ENCODE assay signal across 8 cellular contexts in the genomic region with DNA sequence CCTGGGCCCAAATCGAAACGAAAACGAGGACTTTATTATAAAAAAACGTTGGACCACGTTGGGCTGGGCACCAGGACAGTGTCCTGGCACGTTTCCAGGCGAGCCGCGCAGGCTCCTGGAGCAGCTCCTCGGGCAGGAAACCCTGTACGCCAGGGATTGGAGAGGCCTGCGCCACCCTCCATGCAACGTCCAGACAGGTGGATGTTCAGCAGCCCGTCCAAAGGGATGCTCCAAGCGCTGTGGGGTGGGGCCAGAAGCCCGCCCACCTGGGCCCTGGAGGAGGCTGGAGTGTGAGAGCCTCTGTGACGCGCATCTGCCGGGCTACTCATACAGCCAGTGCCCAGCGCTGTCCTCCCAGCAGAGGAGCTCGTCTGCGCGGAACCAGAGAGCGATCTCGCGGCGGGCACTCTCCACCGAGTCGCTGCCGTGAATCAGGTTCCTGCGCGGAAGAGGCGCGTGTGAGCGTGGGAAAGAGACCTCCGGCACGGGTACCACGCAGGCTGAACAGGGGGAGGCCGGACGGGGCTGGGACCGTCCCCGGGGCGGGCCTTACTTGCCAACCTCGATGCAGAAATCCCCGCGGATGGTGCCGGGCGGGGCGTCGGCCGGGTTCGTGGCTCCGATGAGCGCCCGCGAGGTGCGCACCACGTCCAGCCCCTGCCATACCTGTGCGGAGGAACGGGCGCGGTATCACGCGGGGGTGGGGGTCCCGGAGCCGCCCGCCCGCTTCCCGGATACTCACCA. TPM values are rescaled to one million over a fixed set of nuclear protein-coding genes. Genes with fewer than 3 reads are reported as not detected.
A peak's percentile ranks its signal among the peaks of the same experiment; 100 is the strongest.
DNase-seq lines count a peak whose midpoint lies in the region; ATAC-seq, FAIRE-seq and TF ChIP-seq lines count a peak whose summit lies in the region.

No MANE protein-coding gene starts in this region.

- H2BK5ac ChIP-seq in H1 (ENCODE audit: low read depth, low read length): peak overlapping the region; percentile 71; the same call in 1 of the 2 replicates

- H3K36me3 Mint-ChIP-seq in activated CD4-positive, alpha-beta memory T cell treated with anti-CD3 and anti-CD28 coated beads, Interleukin-2, amount 10 ng/mL, durations not matched to agents 7 days and 5 days (ENCODE audit: low read depth): peaks cover 18% of the 10 kb centered on the region

- TF ChIP-seq CTCF in H1 (IDR thresholded peaks at IDR 0.05; ENCODE audit: control extremely low read depth in 1 of 3, insufficient read depth in 1 of 3, low read depth in 1 of 3, low read length in 3 of 3): no peak

- no peak for TF ChIP-seq EP300 in H1 (IDR thresholded peaks at IDR 0.05; ENCODE audit: borderline replicate concordance in 1 of 2, low read depth in 2 of 2, low read length in 2 of 2)

- no peak overlapping the region; the same call in none of the 2 replicates for H3K18ac ChIP-seq in H1 (ENCODE audit: extremely low read depth, low read length)

- FAIRE-seq in H1 (lab: Jason Lieb, UNC): no peak

- ATAC-seq in HG02571 (IDR thresholded peaks at IDR 0.05; ENCODE audit: unreplicated experiment): no peak

- H2BK12ac ChIP-seq in H1 (ENCODE audit: low read depth, low read length): no peak overlapping the region

- peak overlapping the region; percentile 59 for H3K56ac ChIP-seq in H1 (replicated peaks; ENCODE audit: insufficient read length, low read depth, low read length)

- H3K4ac ChIP-seq in H1 (replicated peaks; ENCODE audit: insufficient read length, low read depth, low read length): no peak overlapping the region

- peak overlapping the region; percentile 79 for H3K27ac Mint-ChIP-seq in activated CD4-positive, alpha-beta memory T cell treated with anti-CD3 and anti-CD28 coated beads, Interleukin-2, amount 10 ng/mL, durations not matched to agents 7 days and 5 days

- H3K27me3 Mint-ChIP-seq in activated CD4-positive, alpha-beta memory T cell treated with anti-CD3 and anti-CD28 coated beads, Interleukin-2, amount 10 ng/mL, durations not matched to agents 7 days and 5 days: no peaks in the 10 kb centered on the region

- peak overlapping the region; percentile 68 for H4K8ac ChIP-seq in H1 (ENCODE audit: extremely low read depth, insufficient read depth, low read length)

- H3K4me3 ChIP-seq in H1 (ENCODE audit: extremely low read depth in 1 of 4, insufficient read depth in 2 of 4, low read depth in 3 of 4, low read length in 4 of 4) (peak overlapping the region; percentile 82 to 91 (median 82)), mesodermal cell (ENCODE audit: extremely low read depth, insufficient read depth, low read length, poor library complexity, severe bottlenecking) (peak overlapping the region; percentile 88)

- H4K5ac ChIP-seq in H1 (ENCODE audit: insufficient read length, low read depth, low read length): no peak overlapping the region

- no peak overlapping the region for H2BK120ac ChIP-seq in H1 (replicated peaks; ENCODE audit: low read depth, low read length)

- CTCF ChIA-PET in activated CD4-positive, alpha-beta memory T cell treated with anti-CD3 and anti-CD28 coated beads, Interleukin-2, amount 10 ng/mL, durations not matched to agents 7 days and 5 days (lab: Charles Lee): interaction anchor here (2.6 kb wide), 1 partner anchor 12 kb away, joined by 16 read pairs; a partner anchor contains a TSS
- CTCF ChIA-PET in H1 (lab: Charles Lee; ENCODE audit: partially characterized antibody): interaction anchor here (0.7 to 2.2 kb wide), 5 partner anchors 11 to 70 kb away, joined by 3 to 8 read pairs (median 3); a partner anchor contains a TSS

- 30% methylated on average over 43 of the region's 69 CpGs; no CpG with 5 or more reads in 1 of the 2 experiments for whole genome bisulfite sequencing in H1 (ENCODE audit: extremely low coverage in 1 of 2, insufficient coverage in 1 of 2, insufficient read length in 1 of 2, insufficient replicate concordance in 2 of 2, low coverage in 1 of 2, low lambda C conversion rate in 2 of 2, missing lambda C conversion rate in 1 of 2), 2 experiments
- WGBS in mesodermal cell (ENCODE audit: insufficient coverage in 2 of 2), 2 experiments: 34 to 35% methylated on average over 66 to 68 of the region's 69 CpGs

- H3K79me2 ChIP-seq in H1 (ENCODE audit: control insufficient read depth in 1 of 2, insufficient read depth in 2 of 2, low read length in 2 of 2): peaks cover 0 to 15% of the 10 kb centered on the region in 2 experiments; a peak in 1 of 4 replicates

- peaks cover 4% of the 10 kb centered on the region for H3K79me1 ChIP-seq in H1 (ENCODE audit: low read depth, low read length)

- H3K4me2 ChIP-seq in H1 (ENCODE audit: insufficient read depth in 1 of 2, low read depth in 2 of 2, low read length in 2 of 2): peak overlapping the region; percentile 71 to 92

- no peak overlapping the region for H2BK15ac ChIP-seq in H1 (ENCODE audit: low read length)

- peaks cover 0 to 15% of the 10 kb centered on the region in 2 experiments for H4K20me1 ChIP-seq in H1 (replicated peaks in 1 of 2; ENCODE audit: control insufficient read depth in 1 of 2, insufficient read depth in 2 of 2, low read length in 2 of 2)

- H3K36me3 ChIP-seq in H1 (ENCODE audit: control insufficient read depth in 2 of 4, insufficient read depth in 4 of 4, low read length in 3 of 4) (peaks cover 3 to 36% (median 6%) of the 10 kb centered on the region in 4 experiments; a peak in 4 of 8 replicates), mesodermal cell (ENCODE audit: control insufficient read depth, insufficient read depth, low read length) (peaks cover 37% of the 10 kb centered on the region)

- H3K27ac ChIP-seq in H1 (ENCODE audit: low read depth, low read length): no peak overlapping the region
- no peak overlapping the region for H3K27ac ChIP-seq in mesodermal cell (ENCODE audit: low read depth, low read length, severe bottlenecking)

- H3K4me1 ChIP-seq in H1 (replicated peaks in 1 of 4; ENCODE audit: control insufficient read depth in 3 of 4, insufficient read depth in 4 of 4, low read length in 3 of 4) (peaks cover 0 to 12% (median 10%) of the 10 kb centered on the region in 4 experiments; a peak in 5 of 7 replicates), mesodermal cell (ENCODE audit: control insufficient read depth, insufficient read depth, low read length, poor library complexity, severe bottlenecking) (peaks cover 8% of the 10 kb centered on the region)

- H4K91ac ChIP-seq in H1 (replicated peaks; ENCODE audit: insufficient read length, low read length): peak overlapping the region; percentile 93

- H3K27me3 ChIP-seq in H1 (replicated peaks in 1 of 4; ENCODE audit: control insufficient read depth in 3 of 4, extremely low read depth in 1 of 4, insufficient read depth in 3 of 4, low read length in 3 of 4): no peaks in the 10 kb centered on the region

- peak; percentile 85 for DNase-seq in DMS153 (lab: John Stamatoyannopoulos, UW)
- DNase-seq in NCI-H187 treated with DMSO at 0.1 percent for 48 hours (lab: John Stamatoyannopoulos, UW): peak; percentile 85
- DNase-seq in activated CD4-positive, alpha-beta memory T cell treated with anti-CD3 and anti-CD28 coated beads, Interleukin-2, amount 10 ng/mL, durations not matched to agents 7 days and 5 days: peak; percentile 42
- peak in 1 of 2 experiments; percentile 76 for DNase-seq in H1 (ENCODE audit: low read depth in 1 of 2, low spot score in 2 of 2)
- peak; percentile 49 for DNase-seq in stimulated activated naive CD4-positive, alpha-beta T cell treated with Interleukin-2 at 50 U/mL for 16 hours (lab: John Stamatoyannopoulos, UW)
- DNase-seq in NK-92 (lab: John Stamatoyannopoulos, UW; ENCODE audit: unreplicated experiment): no peak

- H3K4me1 Mint-ChIP-seq in activated CD4-positive, alpha-beta memory T cell treated with anti-CD3 and anti-CD28 coated beads, Interleukin-2, amount 10 ng/mL, durations not matched to agents 7 days and 5 days: peaks cover 14% of the 10 kb centered on the region

- no peak overlapping the region; the same call in 1 of the 2 replicates for H2AK5ac ChIP-seq in H1 (ENCODE audit: low read depth, low read length)

- peak in 1 of 2 experiments; percentile 65; a peak in 1 of 3 replicates for TF ChIP-seq POLR2A in H1 (IDR thresholded peaks at IDR 0.05; ENCODE audit: control extremely low read depth in 1 of 2, low read depth in 2 of 2, low read length in 2 of 2)

- H3K9ac ChIP-seq in H1 (replicated peaks in 1 of 4; ENCODE audit: extremely low read depth in 1 of 4, low read depth in 3 of 4, low read length in 3 of 4): peak overlapping the region in 3 of 4 experiments; percentile 48 to 54 (median 53); a peak in 5 of 7 replicates

- TF ChIP-seq RAD21 in H1 (IDR thresholded peaks at IDR 0.05 in 1 of 2, conservative IDR thresholded peaks at IDR 0.05 in 1 of 2; ENCODE audit: low read depth in 2 of 2, low read length in 2 of 2): no peak

- no peak overlapping the region for H2AFZ ChIP-seq in H1 (ENCODE audit: low read length)

- POLR2A ChIA-PET in activated CD4-positive, alpha-beta memory T cell treated with anti-CD3 and anti-CD28 coated beads, Interleukin-2, amount 10 ng/mL, durations not matched to agents 7 days and 5 days (lab: Charles Lee): interaction anchor here (2.2 to 7.2 kb wide), 3 partner anchors 13 to 384 kb away, joined by 4 to 101 read pairs (median 46); a partner anchor contains a TSS
- POLR2A ChIA-PET in H1 (lab: Charles Lee; ENCODE audit: partially characterized antibody): interaction anchor here (0.6 to 13.5 kb wide), 30 partner anchors 8 to 462 kb away, joined by 3 to 246 read pairs (median 4); a partner anchor contains a TSS

- no peak overlapping the region for H3K14ac ChIP-seq in H1 (ENCODE audit: insufficient read length)

- H3K9me3 Mint-ChIP-seq in activated CD4-positive, alpha-beta memory T cell treated with anti-CD3 and anti-CD28 coated beads, Interleukin-2, amount 10 ng/mL, durations not matched to agents 7 days and 5 days: no peaks in the 10 kb centered on the region

- no peak overlapping the region for H2BK20ac ChIP-seq in H1 (ENCODE audit: low read length)

- no peak overlapping the region for H3K23ac ChIP-seq in H1 (ENCODE audit: insufficient read length)

- H3K23me2 ChIP-seq in H1 (ENCODE audit: low read depth, low read length): peaks cover 17% of the 10 kb centered on the region

- H3K9me3 ChIP-seq in H1 (ENCODE audit: insufficient read depth in 2 of 2, low read depth in 1 of 2, low read length in 1 of 2): no peaks in the 10 kb centered on the region
- no peaks in the 10 kb centered on the region for H3K9me3 ChIP-seq in mesodermal cell (ENCODE audit: control insufficient read depth, low read length)

- peak overlapping the region; percentile 98 for H3K4me3 Mint-ChIP-seq in activated CD4-positive, alpha-beta memory T cell treated with anti-CD3 and anti-CD28 coated beads, Interleukin-2, amount 10 ng/mL, durations not matched to agents 7 days and 5 days

RNA-seq across cellular contexts. Expression of a gene that starts 0.8 kb away (rescaled TPM):
- 10 to 100 TPM; 48.0 to 52.0 TPM for total RNA-seq in activated CD4-positive, alpha-beta memory T cell treated with anti-CD3 and anti-CD28 coated beads, Interleukin-2, amount 10 ng/mL, durations not matched to agents 7 days and 5 days
- 70.9 and 72.5 TPM in 2 replicates for total RNA-seq in H1 (2021; fragmentation: NEBNext Ultra II Directional; extraction: Animal tissue kit (Norgen Biotek cat#: 25700))
- 163 and 214 TPM in 2 replicates for polyA plus RNA-seq in H1 (2011; rRNA removed)
- polyA plus RNA-seq in H1 (2011; cell fraction: cytosol; rRNA removed): 121 TPM
- polyA plus RNA-seq in H1 (2011; cell fraction: nucleus; rRNA removed): 208 TPM
- 38.1 to 86.9 TPM (median 80.9 TPM) in 4 replicates for polyA plus RNA-seq in H1 (2012, experiment 1 of 2)
- 93.0 TPM for polyA plus RNA-seq in H1 (2012, experiment 2 of 2)
- polyA plus RNA-seq in H1 (2013, experiment 1 of 2): 73.8 TPM
- polyA plus RNA-seq in H1 (2013, experiment 2 of 2): 79.6 TPM
- polyA minus RNA-seq in H1 (2011; rRNA and poly(A)+ RNA removed): 4.7 and 7.5 TPM in 2 replicates
- 31.9 TPM for polyA minus RNA-seq in H1 (2011; cell fraction: cytosol; rRNA and poly(A)+ RNA removed)
- polyA minus RNA-seq in H1 (2011; cell fraction: nucleus; rRNA and poly(A)+ RNA removed): 46.7 TPM
- polyA plus RNA-seq in mesodermal cell (2013, experiment 1 of 2): 28.4 TPM
- polyA plus RNA-seq in mesodermal cell (2013, experiment 2 of 2): 25.1 TPM

RNA-seq across cellular contexts. Expression of a gene that starts 2.1 kb away (rescaled TPM):
- 10 to 100 TPM; 23.5 to 24.7 TPM for total RNA-seq in activated CD4-positive, alpha-beta memory T cell treated with anti-CD3 and anti-CD28 coated beads, Interleukin-2, amount 10 ng/mL, durations not matched to agents 7 days and 5 days
- 19.3 and 19.7 TPM in 2 replicates for total RNA-seq in H1 (2021; fragmentation: NEBNext Ultra II Directional; extraction: Animal tissue kit (Norgen Biotek cat#: 25700))
- 13.1 and 17.0 TPM in 2 replicates for polyA plus RNA-seq in H1 (2011; rRNA removed)
- polyA plus RNA-seq in H1 (2011; cell fraction: cytosol; rRNA removed): 17.4 TPM
- 144 TPM for polyA plus RNA-seq in H1 (2011; cell fraction: nucleus; rRNA removed)
- 15.4 to 20.9 TPM (median 18.8 TPM) in 4 replicates for polyA plus RNA-seq in H1 (2012, experiment 1 of 2)
- 10.1 TPM for polyA plus RNA-seq in H1 (2012, experiment 2 of 2)
- 6.1 TPM for polyA plus RNA-seq in H1 (2013, experiment 1 of 2)
- polyA plus RNA-seq in H1 (2013, experiment 2 of 2): 4.8 TPM
- polyA minus RNA-seq in H1 (2011; rRNA and poly(A)+ RNA removed): 4.4 and 4.6 TPM in 2 replicates
- 8.2 TPM for polyA minus RNA-seq in H1 (2011; cell fraction: cytosol; rRNA and poly(A)+ RNA removed)
- 33.1 TPM for polyA minus RNA-seq in H1 (2011; cell fraction: nucleus; rRNA and poly(A)+ RNA removed)
- 3.6 TPM for polyA plus RNA-seq in mesodermal cell (2013, experiment 1 of 2)
- polyA plus RNA-seq in mesodermal cell (2013, experiment 2 of 2): 2.8 TPM

RNA-seq across cellular contexts. Expression of a gene that starts 2.4 kb away (rescaled TPM):
- total RNA-seq in activated CD4-positive, alpha-beta memory T cell treated with anti-CD3 and anti-CD28 coated beads, Interleukin-2, amount 10 ng/mL, durations not matched to agents 7 days and 5 days: 10 to 100 TPM; 94.9 to 98.3 TPM
- 252 and 267 TPM in 2 replicates for total RNA-seq in H1 (2021; fragmentation: NEBNext Ultra II Directional; extraction: Animal tissue kit (Norgen Biotek cat#: 25700))
- 168 and 250 TPM in 2 replicates for polyA plus RNA-seq in H1 (2011; rRNA removed)
- 256 TPM for polyA plus RNA-seq in H1 (2011; cell fraction: cytosol; rRNA removed)
- polyA plus RNA-seq in H1 (2011; cell fraction: nucleus; rRNA removed): 198 TPM
- polyA plus RNA-seq in H1 (2012, experiment 1 of 2): 193 to 245 TPM (median 224 TPM) in 4 replicates
- 253 TPM for polyA plus RNA-seq in H1 (2012, experiment 2 of 2)
- 216 TPM for polyA plus RNA-seq in H1 (2013, experiment 1 of 2)
- 235 TPM for polyA plus RNA-seq in H1 (2013, experiment 2 of 2)
- 35.3 and 37.0 TPM in 2 replicates for polyA minus RNA-seq in H1 (2011; rRNA and poly(A)+ RNA removed)
- polyA minus RNA-seq in H1 (2011; cell fraction: cytosol; rRNA and poly(A)+ RNA removed): 103 TPM
- 46.1 TPM for polyA minus RNA-seq in H1 (2011; cell fraction: nucleus; rRNA and poly(A)+ RNA removed)
- polyA plus RNA-seq in mesodermal cell (2013, experiment 1 of 2): 82.9 TPM
- polyA plus RNA-seq in mesodermal cell (2013, experiment 2 of 2): 68.0 TPM

RNA-seq across cellular contexts. Expression of a gene that starts 11.9 kb away (rescaled TPM):
- total RNA-seq in activated CD4-positive, alpha-beta memory T cell treated with anti-CD3 and anti-CD28 coated beads, Interleukin-2, amount 10 ng/mL, durations not matched to agents 7 days and 5 days: 10 to 100 TPM; 46.4 to 47.7 TPM
- 22.5 and 25.3 TPM in 2 replicates for total RNA-seq in H1 (2021; fragmentation: NEBNext Ultra II Directional; extraction: Animal tissue kit (Norgen Biotek cat#: 25700))
- polyA plus RNA-seq in H1 (2011; rRNA removed): 37.8 and 60.1 TPM in 2 replicates
- polyA plus RNA-seq in H1 (2011; cell fraction: cytosol; rRNA removed): 45.6 TPM
- 113 TPM for polyA plus RNA-seq in H1 (2011; cell fraction: nucleus; rRNA removed)
- polyA plus RNA-seq in H1 (2012, experiment 1 of 2): 24.3 to 39.4 TPM (median 30.0 TPM) in 4 replicates
- 20.6 TPM for polyA plus RNA-seq in H1 (2012, experiment 2 of 2)
- polyA plus RNA-seq in H1 (2013, experiment 1 of 2): 19.3 TPM
- polyA plus RNA-seq in H1 (2013, experiment 2 of 2): 16.6 TPM
- polyA minus RNA-seq in H1 (2011; rRNA and poly(A)+ RNA removed): 9.8 and 10.4 TPM in 2 replicates
- polyA minus RNA-seq in H1 (2011; cell fraction: cytosol; rRNA and poly(A)+ RNA removed): 12.6 TPM
- 24.4 TPM for polyA minus RNA-seq in H1 (2011; cell fraction: nucleus; rRNA and poly(A)+ RNA removed)
- polyA plus RNA-seq in mesodermal cell (2013, experiment 1 of 2): 63.6 TPM
- 51.4 TPM for polyA plus RNA-seq in mesodermal cell (2013, experiment 2 of 2)

RNA-seq across cellular contexts. Expression of a gene that starts 12.3 kb away (rescaled TPM):
- total RNA-seq in activated CD4-positive, alpha-beta memory T cell treated with anti-CD3 and anti-CD28 coated beads, Interleukin-2, amount 10 ng/mL, durations not matched to agents 7 days and 5 days: 10 to 100 TPM; 40.8 to 43.5 TPM
- 68.0 and 70.3 TPM in 2 replicates for total RNA-seq in H1 (2021; fragmentation: NEBNext Ultra II Directional; extraction: Animal tissue kit (Norgen Biotek cat#: 25700))
- polyA plus RNA-seq in H1 (2011; rRNA removed): 96.9 and 130 TPM in 2 replicates
- polyA plus RNA-seq in H1 (2011; cell fraction: cytosol; rRNA removed): 101 TPM
- polyA plus RNA-seq in H1 (2011; cell fraction: nucleus; rRNA removed): 141 TPM
- polyA plus RNA-seq in H1 (2012, experiment 1 of 2): 44.7 to 70.3 TPM (median 69.2 TPM) in 4 replicates
- 80.2 TPM for polyA plus RNA-seq in H1 (2012, experiment 2 of 2)
- polyA plus RNA-seq in H1 (2013, experiment 1 of 2): 65.6 TPM
- 61.2 TPM for polyA plus RNA-seq in H1 (2013, experiment 2 of 2)
- 13.2 and 13.3 TPM in 2 replicates for polyA minus RNA-seq in H1 (2011; rRNA and poly(A)+ RNA removed)
- 37.4 TPM for polyA minus RNA-seq in H1 (2011; cell fraction: cytosol; rRNA and poly(A)+ RNA removed)
- polyA minus RNA-seq in H1 (2011; cell fraction: nucleus; rRNA and poly(A)+ RNA removed): 42.5 TPM
- 60.9 TPM for polyA plus RNA-seq in mesodermal cell (2013, experiment 1 of 2)
- polyA plus RNA-seq in mesodermal cell (2013, experiment 2 of 2): 51.7 TPM
